21 cellular contexts compared by ENCODE assay signal in genomic region chr17:79684132-79684985, GRCh38. TPM values are rescaled to one million over a fixed set of nuclear protein-coding genes. Genes with fewer than 3 reads are reported as not detected.
DNase-seq lines count a peak whose midpoint lies in the region; ATAC-seq and TF ChIP-seq lines count a peak whose summit lies in the region.
"Had no signal": no experiment of that assay in that cellular context is flagged by ENCODE, and none has a peak within 500 bp of the region (broad histone marks: within the 10 kb centered on the region; RNA-seq: fewer than 3 reads in every experiment).

No MANE protein-coding gene starts in this region.

- H3K79me2 ChIP-seq in GM23338 (replicated peaks; ENCODE audit: insufficient read depth): no peaks in the 10 kb centered on the region

- H3K27ac Mint-ChIP-seq in GM23338: no peak overlapping the region
- H3K27ac Mint-ChIP-seq: CD8-positive, alpha-beta T cell had no signal

- no peaks in the 10 kb centered on the region for H3K9me3 ChIP-seq in body of pancreas
- no peaks in the 10 kb centered on the region for H3K9me3 ChIP-seq in lower lobe of right lung
- H3K9me3 ChIP-seq in vagina: no peaks in the 10 kb centered on the region
- H3K9me3 ChIP-seq: BLaER1 had no signal

- peaks cover 6% of the 10 kb centered on the region for H3K4me1 Mint-ChIP-seq in GM23338

- H3K4me1 ChIP-seq in GM23338 (ENCODE audit: insufficient read depth): no peaks in the 10 kb centered on the region; the same call in 1 of the 2 replicates
- no peaks in the 10 kb centered on the region for H3K4me1 ChIP-seq in body of pancreas
- H3K4me1 ChIP-seq in lower lobe of right lung: no peaks in the 10 kb centered on the region
- peaks cover 12% of the 10 kb centered on the region for H3K4me1 ChIP-seq in vagina

- H2AFZ ChIP-seq in GM23338: peak overlapping the region; percentile 10; the same call in 1 of the 2 replicates

- no peak for TF ChIP-seq CTCF in GM23338 (conservative IDR thresholded peaks at IDR 0.05; ENCODE audit: low read depth in 2 of 2)
- TF ChIP-seq CTCF in body of pancreas (IDR thresholded peaks at IDR 0.05): no peak
- no peak for TF ChIP-seq CTCF in lower lobe of right lung (IDR thresholded peaks at IDR 0.05)
- TF ChIP-seq CTCF in vagina (IDR thresholded peaks at IDR 0.05): no peak

- H3F3A ChIP-seq in GM23338 (replicated peaks; ENCODE audit: low read depth): no peaks in the 10 kb centered on the region

- H3K4me3 Mint-ChIP-seq in GM23338: no peak overlapping the region
- H3K4me3 Mint-ChIP-seq: CD8-positive, alpha-beta T cell had no signal

- H3K9me2 ChIP-seq in GM23338 (ENCODE audit: insufficient read depth): no peaks in the 10 kb centered on the region

- H3K27ac ChIP-seq in GM23338 (ENCODE audit: low read depth) (no peak overlapping the region), body of pancreas (no peak overlapping the region), lower lobe of right lung (no peak overlapping the region), vagina (peak overlapping the region; percentile 53)
- H3K27ac ChIP-seq: BLaER1, SK-N-MC had no signal

- DNase-seq in GM23338 (ENCODE audit: low spot score) (no peak), body of pancreas (no peak), lower lobe of right lung (peak; percentile 41), vagina (ENCODE audit: extremely low spot score in 2 of 2) (no peak), DMS 273 (lab: John Stamatoyannopoulos, UW; ENCODE audit: unreplicated experiment) (no peak)
- DNase-seq in stimulated activated CD4-positive, alpha-beta T cell treated with anti-CD3 and anti-CD28 coated beads, Interleukin-1b, Interleukin-23, amount 100 ng/mL, for 48 hours: no peak
- DNase-seq in stimulated activated CD4-positive, alpha-beta T cell treated with anti-CD3 and anti-CD28 coated beads, Interleukin-4, amount 100 ng/mL, for 4 hours: no peak
- DNase-seq: CD8-positive, alpha-beta T cell; DMS153; Kasumi-1; NCI-H1417; NCI-H1694 treated with DMSO at 0.1 percent for 48 hours; NCI-H2107; NCI-H446 treated with DMSO at 0.1 percent for 48 hours; NCI-H526 treated with DMSO at 0.1 percent for 48 hours; SHP77 had no signal

- WGBS in body of pancreas, 2 donors: 54% methylated on average over 20 to 29 of the region's 29 CpGs

- no peaks in the 10 kb centered on the region for H3K36me3 Mint-ChIP-seq in GM23338 (ENCODE audit: low read depth)
- H3K36me3 Mint-ChIP-seq: CD8-positive, alpha-beta T cell had no signal

- intact Hi-C loops in body of pancreas (cut with DNase I): no loop called here
- intact Hi-C loops in lower lobe of right lung (cut with DNase I): no loop called here
- intact Hi-C loops in vagina (cut with DNase I): no loop called here

- no peaks in the 10 kb centered on the region for H3K36me3 ChIP-seq in GM23338 (ENCODE audit: insufficient read depth)
- H3K36me3 ChIP-seq in body of pancreas (replicated peaks in 1 of 2; ENCODE audit: insufficient read depth in 1 of 2, low read depth in 2 of 2): no peaks in the 10 kb centered on the region
- no peaks in the 10 kb centered on the region for H3K36me3 ChIP-seq in lower lobe of right lung
- H3K36me3 ChIP-seq in vagina: no peaks in the 10 kb centered on the region
- H3K36me3 ChIP-seq: BLaER1 had no signal

- no peaks in the 10 kb centered on the region for H3K27me3 ChIP-seq in GM23338 (ENCODE audit: insufficient read depth)
- H3K27me3 ChIP-seq in body of pancreas: no peaks in the 10 kb centered on the region
- peaks cover 14% of the 10 kb centered on the region for H3K27me3 ChIP-seq in lower lobe of right lung (ENCODE audit: low read depth)
- H3K27me3 ChIP-seq in vagina: no peaks in the 10 kb centered on the region
- H3K27me3 ChIP-seq: BLaER1 had no signal

- no peak overlapping the region for H3K4me3 ChIP-seq in GM23338
- no peak overlapping the region for H3K4me3 ChIP-seq in body of pancreas
- H3K4me3 ChIP-seq in lower lobe of right lung: no peak overlapping the region
- no peak overlapping the region for H3K4me3 ChIP-seq in vagina
- H3K4me3 ChIP-seq: BLaER1, SK-N-MC had no signal

- peaks cover 5% of the 10 kb centered on the region for H3K27me3 Mint-ChIP-seq in GM23338 (ENCODE audit: insufficient read depth, low read depth, poor library complexity)

- no peak overlapping the region for H3K4me2 ChIP-seq in GM23338
- H3K4me2 ChIP-seq: BLaER1 had no signal

- ATAC-seq in GM23338: no peak
- ATAC-seq in body of pancreas: peak; percentile 18
- no peak for ATAC-seq in lower lobe of right lung
- ATAC-seq: CD8-positive, alpha-beta T cell had no signal

- TF ChIP-seq POLR2A in body of pancreas (IDR thresholded peaks at IDR 0.05): no peak
- TF ChIP-seq POLR2A in vagina (IDR thresholded peaks at IDR 0.05): no peak

- no peaks in the 10 kb centered on the region for H4K20me1 ChIP-seq in GM23338 (replicated peaks; ENCODE audit: insufficient read depth)
- H4K20me1 ChIP-seq: BLaER1 had no signal

- H3K9me3 Mint-ChIP-seq in GM23338: no peaks in the 10 kb centered on the region; the same call in 2 of the 3 replicates
- H3K9me3 Mint-ChIP-seq: CD8-positive, alpha-beta T cell had no signal

TF ChIP-seq in GM23338, 12 proteins besides CTCF, POLR2A, EP300 and RAD21 (continues in another document):
- no peak for TF ChIP-seq ZNF114 (CRISPR knock-in tag; IDR thresholded peaks at IDR 0.05)
- TF ChIP-seq EZH2phosphoT487 (IDR thresholded peaks at IDR 0.05; ENCODE audit: unreplicated experiment): no peak
- no peak for TF ChIP-seq NANOG (IDR thresholded peaks at IDR 0.05; ENCODE audit: borderline replicate concordance)
- TF ChIP-seq POLR2AphosphoS5 (IDR thresholded peaks at IDR 0.05; ENCODE audit: low read depth): no peak
- TF ChIP-seq REST (IDR thresholded peaks at IDR 0.05; ENCODE audit: unreplicated experiment): no peak
- TF ChIP-seq ETS1 (IDR thresholded peaks at IDR 0.05): no peak

RNA-seq across cellular contexts. Expression of gene ENPP7, which starts 46.4 kb away (rescaled TPM):
- not detected in 2 replicates for total RNA-seq in GM23338 (2014; rRNA removed; shearing (Covaris generic))
- polyA plus RNA-seq in GM23338 (2016; fragmentation: Nextera tagmentation; extraction: Ambion mirVana): not detected in 2 replicates
- total RNA-seq in body of pancreas: not detected
- total RNA-seq in lower lobe of right lung: 0.18 TPM
- not detected for total RNA-seq in vagina
- total RNA-seq: G401, H4, MCF 10A had no signal
